In the genomic region with DNA sequence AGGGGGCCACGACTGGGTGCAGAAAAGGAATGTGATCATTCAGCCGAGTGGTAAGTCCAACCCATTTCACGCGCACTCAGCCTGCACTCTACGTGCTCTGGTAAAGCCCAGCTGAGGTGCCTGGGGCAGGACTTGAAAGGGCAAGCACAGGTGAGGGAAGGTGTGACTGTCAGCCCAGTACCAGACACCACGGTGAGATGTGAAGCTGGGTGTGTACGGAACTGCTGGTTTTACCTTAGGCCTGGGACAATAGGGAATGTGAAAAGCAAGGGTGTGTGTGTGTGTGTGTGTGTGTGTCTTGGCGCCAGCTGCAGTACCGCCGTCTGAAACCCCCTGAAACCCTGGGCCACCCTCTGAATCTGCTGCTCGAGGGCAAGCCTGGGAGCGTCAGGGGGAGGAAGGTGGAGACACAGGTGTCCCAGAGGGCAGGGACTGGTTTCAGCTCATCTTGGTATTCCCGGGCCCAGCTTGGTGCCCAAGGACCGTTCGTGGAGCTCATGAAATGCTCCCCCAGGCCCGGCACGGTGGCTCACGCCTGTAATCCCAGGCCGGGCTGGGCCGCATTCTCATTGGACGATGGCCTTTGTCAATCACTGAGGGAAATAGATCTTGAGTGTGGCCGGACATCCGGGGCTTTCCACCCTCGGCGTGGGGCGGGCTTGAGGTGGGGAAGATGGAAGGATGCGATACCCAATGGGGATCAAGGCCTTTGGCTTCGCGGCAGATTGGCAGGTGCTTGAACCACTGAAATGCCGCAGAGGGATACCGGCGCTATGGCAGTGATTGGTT, we compare ENCODE assay signal across 1 cellular context.
TF ChIP-seq lines count a peak whose summit lies in the region.

No MANE protein-coding gene starts in this region.

TF ChIP-seq in K562, 482 proteins besides CTCF, POLR2A, EP300 and RAD21 (continued from another document and continues in another):
- TF ChIP-seq, protein P1, sequence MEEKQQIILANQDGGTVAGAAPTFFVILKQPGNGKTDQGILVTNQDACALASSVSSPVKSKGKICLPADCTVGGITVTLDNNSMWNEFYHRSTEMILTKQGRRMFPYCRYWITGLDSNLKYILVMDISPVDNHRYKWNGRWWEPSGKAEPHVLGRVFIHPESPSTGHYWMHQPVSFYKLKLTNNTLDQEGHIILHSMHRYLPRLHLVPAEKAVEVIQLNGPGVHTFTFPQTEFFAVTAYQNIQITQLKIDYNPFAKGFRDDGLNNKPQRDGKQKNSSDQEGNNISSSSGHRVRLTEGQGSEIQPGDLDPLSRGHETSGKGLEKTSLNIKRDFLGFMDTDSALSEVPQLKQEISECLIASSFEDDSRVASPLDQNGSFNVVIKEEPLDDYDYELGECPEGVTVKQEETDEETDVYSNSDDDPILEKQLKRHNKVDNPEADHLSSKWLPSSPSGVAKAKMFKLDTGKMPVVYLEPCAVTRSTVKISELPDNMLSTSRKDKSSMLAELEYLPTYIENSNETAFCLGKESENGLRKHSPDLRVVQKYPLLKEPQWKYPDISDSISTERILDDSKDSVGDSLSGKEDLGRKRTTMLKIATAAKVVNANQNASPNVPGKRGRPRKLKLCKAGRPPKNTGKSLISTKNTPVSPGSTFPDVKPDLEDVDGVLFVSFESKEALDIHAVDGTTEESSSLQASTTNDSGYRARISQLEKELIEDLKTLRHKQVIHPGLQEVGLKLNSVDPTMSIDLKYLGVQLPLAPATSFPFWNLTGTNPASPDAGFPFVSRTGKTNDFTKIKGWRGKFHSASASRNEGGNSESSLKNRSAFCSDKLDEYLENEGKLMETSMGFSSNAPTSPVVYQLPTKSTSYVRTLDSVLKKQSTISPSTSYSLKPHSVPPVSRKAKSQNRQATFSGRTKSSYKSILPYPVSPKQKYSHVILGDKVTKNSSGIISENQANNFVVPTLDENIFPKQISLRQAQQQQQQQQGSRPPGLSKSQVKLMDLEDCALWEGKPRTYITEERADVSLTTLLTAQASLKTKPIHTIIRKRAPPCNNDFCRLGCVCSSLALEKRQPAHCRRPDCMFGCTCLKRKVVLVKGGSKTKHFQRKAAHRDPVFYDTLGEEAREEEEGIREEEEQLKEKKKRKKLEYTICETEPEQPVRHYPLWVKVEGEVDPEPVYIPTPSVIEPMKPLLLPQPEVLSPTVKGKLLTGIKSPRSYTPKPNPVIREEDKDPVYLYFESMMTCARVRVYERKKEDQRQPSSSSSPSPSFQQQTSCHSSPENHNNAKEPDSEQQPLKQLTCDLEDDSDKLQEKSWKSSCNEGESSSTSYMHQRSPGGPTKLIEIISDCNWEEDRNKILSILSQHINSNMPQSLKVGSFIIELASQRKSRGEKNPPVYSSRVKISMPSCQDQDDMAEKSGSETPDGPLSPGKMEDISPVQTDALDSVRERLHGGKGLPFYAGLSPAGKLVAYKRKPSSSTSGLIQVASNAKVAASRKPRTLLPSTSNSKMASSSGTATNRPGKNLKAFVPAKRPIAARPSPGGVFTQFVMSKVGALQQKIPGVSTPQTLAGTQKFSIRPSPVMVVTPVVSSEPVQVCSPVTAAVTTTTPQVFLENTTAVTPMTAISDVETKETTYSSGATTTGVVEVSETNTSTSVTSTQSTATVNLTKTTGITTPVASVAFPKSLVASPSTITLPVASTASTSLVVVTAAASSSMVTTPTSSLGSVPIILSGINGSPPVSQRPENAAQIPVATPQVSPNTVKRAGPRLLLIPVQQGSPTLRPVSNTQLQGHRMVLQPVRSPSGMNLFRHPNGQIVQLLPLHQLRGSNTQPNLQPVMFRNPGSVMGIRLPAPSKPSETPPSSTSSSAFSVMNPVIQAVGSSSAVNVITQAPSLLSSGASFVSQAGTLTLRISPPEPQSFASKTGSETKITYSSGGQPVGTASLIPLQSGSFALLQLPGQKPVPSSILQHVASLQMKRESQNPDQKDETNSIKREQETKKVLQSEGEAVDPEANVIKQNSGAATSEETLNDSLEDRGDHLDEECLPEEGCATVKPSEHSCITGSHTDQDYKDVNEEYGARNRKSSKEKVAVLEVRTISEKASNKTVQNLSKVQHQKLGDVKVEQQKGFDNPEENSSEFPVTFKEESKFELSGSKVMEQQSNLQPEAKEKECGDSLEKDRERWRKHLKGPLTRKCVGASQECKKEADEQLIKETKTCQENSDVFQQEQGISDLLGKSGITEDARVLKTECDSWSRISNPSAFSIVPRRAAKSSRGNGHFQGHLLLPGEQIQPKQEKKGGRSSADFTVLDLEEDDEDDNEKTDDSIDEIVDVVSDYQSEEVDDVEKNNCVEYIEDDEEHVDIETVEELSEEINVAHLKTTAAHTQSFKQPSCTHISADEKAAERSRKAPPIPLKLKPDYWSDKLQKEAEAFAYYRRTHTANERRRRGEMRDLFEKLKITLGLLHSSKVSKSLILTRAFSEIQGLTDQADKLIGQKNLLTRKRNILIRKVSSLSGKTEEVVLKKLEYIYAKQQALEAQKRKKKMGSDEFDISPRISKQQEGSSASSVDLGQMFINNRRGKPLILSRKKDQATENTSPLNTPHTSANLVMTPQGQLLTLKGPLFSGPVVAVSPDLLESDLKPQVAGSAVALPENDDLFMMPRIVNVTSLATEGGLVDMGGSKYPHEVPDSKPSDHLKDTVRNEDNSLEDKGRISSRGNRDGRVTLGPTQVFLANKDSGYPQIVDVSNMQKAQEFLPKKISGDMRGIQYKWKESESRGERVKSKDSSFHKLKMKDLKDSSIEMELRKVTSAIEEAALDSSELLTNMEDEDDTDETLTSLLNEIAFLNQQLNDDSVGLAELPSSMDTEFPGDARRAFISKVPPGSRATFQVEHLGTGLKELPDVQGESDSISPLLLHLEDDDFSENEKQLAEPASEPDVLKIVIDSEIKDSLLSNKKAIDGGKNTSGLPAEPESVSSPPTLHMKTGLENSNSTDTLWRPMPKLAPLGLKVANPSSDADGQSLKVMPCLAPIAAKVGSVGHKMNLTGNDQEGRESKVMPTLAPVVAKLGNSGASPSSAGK (IDR thresholded peaks at IDR 0.05): peak; percentile 53
- TF ChIP-seq, protein P2, sequence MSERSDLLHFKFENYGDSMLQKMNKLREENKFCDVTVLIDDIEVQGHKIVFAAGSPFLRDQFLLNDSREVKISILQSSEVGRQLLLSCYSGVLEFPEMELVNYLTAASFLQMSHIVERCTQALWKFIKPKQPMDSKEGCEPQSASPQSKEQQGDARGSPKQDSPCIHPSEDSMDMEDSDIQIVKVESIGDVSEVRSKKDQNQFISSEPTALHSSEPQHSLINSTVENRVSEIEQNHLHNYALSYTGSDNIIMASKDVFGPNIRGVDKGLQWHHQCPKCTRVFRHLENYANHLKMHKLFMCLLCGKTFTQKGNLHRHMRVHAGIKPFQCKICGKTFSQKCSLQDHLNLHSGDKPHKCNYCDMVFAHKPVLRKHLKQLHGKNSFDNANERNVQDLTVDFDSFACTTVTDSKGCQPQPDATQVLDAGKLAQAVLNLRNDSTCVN (CRISPR knock-in tag; IDR thresholded peaks at IDR 0.05): no peak
- no peak for TF ChIP-seq TRIM24 (IDR thresholded peaks at IDR 0.05)
- TF ChIP-seq NR2C2 (CRISPR knock-in tag; IDR thresholded peaks at IDR 0.05): no peak
- 0 out of 2 replicates have a peak, but pooled peaks have one; percentile 6 for TF ChIP-seq NR2C2 (tag; IDR thresholded peaks at IDR 0.05)
- TF ChIP-seq POLR2B (IDR thresholded peaks at IDR 0.05; ENCODE audit: low read depth, partially characterized antibody): peak; percentile 34
- no peak for TF ChIP-seq ZNF436 (CRISPR knock-in tag; IDR thresholded peaks at IDR 0.05)
- TF ChIP-seq, protein P3, sequence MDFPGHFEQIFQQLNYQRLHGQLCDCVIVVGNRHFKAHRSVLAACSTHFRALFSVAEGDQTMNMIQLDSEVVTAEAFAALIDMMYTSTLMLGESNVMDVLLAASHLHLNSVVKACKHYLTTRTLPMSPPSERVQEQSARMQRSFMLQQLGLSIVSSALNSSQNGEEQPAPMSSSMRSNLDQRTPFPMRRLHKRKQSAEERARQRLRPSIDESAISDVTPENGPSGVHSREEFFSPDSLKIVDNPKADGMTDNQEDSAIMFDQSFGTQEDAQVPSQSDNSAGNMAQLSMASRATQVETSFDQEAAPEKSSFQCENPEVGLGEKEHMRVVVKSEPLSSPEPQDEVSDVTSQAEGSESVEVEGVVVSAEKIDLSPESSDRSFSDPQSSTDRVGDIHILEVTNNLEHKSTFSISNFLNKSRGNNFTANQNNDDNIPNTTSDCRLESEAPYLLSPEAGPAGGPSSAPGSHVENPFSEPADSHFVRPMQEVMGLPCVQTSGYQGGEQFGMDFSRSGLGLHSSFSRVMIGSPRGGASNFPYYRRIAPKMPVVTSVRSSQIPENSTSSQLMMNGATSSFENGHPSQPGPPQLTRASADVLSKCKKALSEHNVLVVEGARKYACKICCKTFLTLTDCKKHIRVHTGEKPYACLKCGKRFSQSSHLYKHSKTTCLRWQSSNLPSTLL (IDR thresholded peaks at IDR 0.05): peak; percentile 37; the same call in 1 of the 2 replicates
- TF ChIP-seq BACH1 (tag; IDR thresholded peaks at IDR 0.05): no peak
- TF ChIP-seq FOXK2 (conservative IDR thresholded peaks at IDR 0.05 in 1 of 2, IDR thresholded peaks at IDR 0.05 in 1 of 2; ENCODE audit: low read depth in 2 of 2): peak in 1 of 2 experiments; percentile 55; a peak in 2 of 4 replicates
- TF ChIP-seq, protein P4, sequence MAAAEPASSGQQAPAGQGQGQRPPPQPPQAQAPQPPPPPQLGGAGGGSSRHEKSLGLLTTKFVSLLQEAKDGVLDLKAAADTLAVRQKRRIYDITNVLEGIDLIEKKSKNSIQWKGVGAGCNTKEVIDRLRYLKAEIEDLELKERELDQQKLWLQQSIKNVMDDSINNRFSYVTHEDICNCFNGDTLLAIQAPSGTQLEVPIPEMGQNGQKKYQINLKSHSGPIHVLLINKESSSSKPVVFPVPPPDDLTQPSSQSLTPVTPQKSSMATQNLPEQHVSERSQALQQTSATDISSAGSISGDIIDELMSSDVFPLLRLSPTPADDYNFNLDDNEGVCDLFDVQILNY (CRISPR knock-in tag; IDR thresholded peaks at IDR 0.05): peak; percentile 26; the same call in 1 of the 2 replicates
- no peak for TF ChIP-seq POU5F1 (IDR thresholded peaks at IDR 0.05; ENCODE audit: borderline replicate concordance, low read depth, low read length, partially characterized antibody)
- TF ChIP-seq NFATC3 (IDR thresholded peaks at IDR 0.05): no peak
- TF ChIP-seq L3MBTL2 (IDR thresholded peaks at IDR 0.05): peak; percentile 63; the same call in 1 of the 2 replicates
- TF ChIP-seq DIDO1 (tag; IDR thresholded peaks at IDR 0.05; ENCODE audit: low read depth): no peak
- peak in 1 of 2 experiments; percentile 16; a peak in 1 of 4 replicates for TF ChIP-seq RCOR1 (IDR thresholded peaks at IDR 0.05; ENCODE audit: borderline replicate concordance in 1 of 2, low read depth in 2 of 2, low read length in 2 of 2)
- no peak for TF ChIP-seq COPS2 (conservative IDR thresholded peaks at IDR 0.05)
- TF ChIP-seq BRD9 (IDR thresholded peaks at IDR 0.05; ENCODE audit: low read depth, partially characterized antibody): peak; percentile 74
- TF ChIP-seq, protein P5, sequence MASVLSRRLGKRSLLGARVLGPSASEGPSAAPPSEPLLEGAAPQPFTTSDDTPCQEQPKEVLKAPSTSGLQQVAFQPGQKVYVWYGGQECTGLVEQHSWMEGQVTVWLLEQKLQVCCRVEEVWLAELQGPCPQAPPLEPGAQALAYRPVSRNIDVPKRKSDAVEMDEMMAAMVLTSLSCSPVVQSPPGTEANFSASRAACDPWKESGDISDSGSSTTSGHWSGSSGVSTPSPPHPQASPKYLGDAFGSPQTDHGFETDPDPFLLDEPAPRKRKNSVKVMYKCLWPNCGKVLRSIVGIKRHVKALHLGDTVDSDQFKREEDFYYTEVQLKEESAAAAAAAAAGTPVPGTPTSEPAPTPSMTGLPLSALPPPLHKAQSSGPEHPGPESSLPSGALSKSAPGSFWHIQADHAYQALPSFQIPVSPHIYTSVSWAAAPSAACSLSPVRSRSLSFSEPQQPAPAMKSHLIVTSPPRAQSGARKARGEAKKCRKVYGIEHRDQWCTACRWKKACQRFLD (CRISPR knock-in tag; IDR thresholded peaks at IDR 0.05): peak; percentile 9; the same call in 1 of the 2 replicates
- no peak for TF ChIP-seq TAF15 (IDR thresholded peaks at IDR 0.05; ENCODE audit: low read depth, low read length)
- 0 out of 2 replicates have a peak, but pooled peaks have one; percentile 9 for TF ChIP-seq MCM3 (IDR thresholded peaks at IDR 0.05)
- no peak for TF ChIP-seq SRSF9 (IDR thresholded peaks at IDR 0.05; ENCODE audit: borderline replicate concordance, low read depth, low read length)
- TF ChIP-seq, protein P6, sequence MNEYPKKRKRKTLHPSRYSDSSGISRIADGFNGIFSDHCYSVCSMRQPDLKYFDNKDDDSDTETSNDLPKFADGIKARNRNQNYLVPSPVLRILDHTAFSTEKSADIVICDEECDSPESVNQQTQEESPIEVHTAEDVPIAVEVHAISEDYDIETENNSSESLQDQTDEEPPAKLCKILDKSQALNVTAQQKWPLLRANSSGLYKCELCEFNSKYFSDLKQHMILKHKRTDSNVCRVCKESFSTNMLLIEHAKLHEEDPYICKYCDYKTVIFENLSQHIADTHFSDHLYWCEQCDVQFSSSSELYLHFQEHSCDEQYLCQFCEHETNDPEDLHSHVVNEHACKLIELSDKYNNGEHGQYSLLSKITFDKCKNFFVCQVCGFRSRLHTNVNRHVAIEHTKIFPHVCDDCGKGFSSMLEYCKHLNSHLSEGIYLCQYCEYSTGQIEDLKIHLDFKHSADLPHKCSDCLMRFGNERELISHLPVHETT (CRISPR knock-in tag; conservative IDR thresholded peaks at IDR 0.05 in 1 of 2, IDR thresholded peaks at IDR 0.05 in 1 of 2): peak in 1 of 2 experiments; percentile 64; a peak in 2 of 4 replicates
- TF ChIP-seq NFXL1 (CRISPR knock-in tag; IDR thresholded peaks at IDR 0.05): no peak
- TF ChIP-seq, protein P7, sequence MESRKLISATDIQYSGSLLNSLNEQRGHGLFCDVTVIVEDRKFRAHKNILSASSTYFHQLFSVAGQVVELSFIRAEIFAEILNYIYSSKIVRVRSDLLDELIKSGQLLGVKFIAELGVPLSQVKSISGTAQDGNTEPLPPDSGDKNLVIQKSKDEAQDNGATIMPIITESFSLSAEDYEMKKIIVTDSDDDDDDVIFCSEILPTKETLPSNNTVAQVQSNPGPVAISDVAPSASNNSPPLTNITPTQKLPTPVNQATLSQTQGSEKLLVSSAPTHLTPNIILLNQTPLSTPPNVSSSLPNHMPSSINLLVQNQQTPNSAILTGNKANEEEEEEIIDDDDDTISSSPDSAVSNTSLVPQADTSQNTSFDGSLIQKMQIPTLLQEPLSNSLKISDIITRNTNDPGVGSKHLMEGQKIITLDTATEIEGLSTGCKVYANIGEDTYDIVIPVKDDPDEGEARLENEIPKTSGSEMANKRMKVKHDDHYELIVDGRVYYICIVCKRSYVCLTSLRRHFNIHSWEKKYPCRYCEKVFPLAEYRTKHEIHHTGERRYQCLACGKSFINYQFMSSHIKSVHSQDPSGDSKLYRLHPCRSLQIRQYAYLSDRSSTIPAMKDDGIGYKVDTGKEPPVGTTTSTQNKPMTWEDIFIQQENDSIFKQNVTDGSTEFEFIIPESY (CRISPR knock-in tag; IDR thresholded peaks at IDR 0.05): peak; percentile 51
- TF ChIP-seq NFIC (IDR thresholded peaks at IDR 0.05): 0 out of 2 replicates have a peak, but pooled peaks have one; percentile 7
- no peak; the same call in 1 of the 2 replicates for TF ChIP-seq CEBPG (CRISPR knock-in tag; IDR thresholded peaks at IDR 0.05)
- 0 out of 4 replicates have a peak, but pooled peaks of 1 of the 2 experiments have one; percentile 19 for TF ChIP-seq CEBPG (tag; conservative IDR thresholded peaks at IDR 0.05 in 1 of 2, IDR thresholded peaks at IDR 0.05 in 1 of 2)
